Comparison of ENCODE assay signal across 27 cellular contexts in genomic region chr6:67768972-67769371, GRCh38.
DNase-seq lines count a peak whose midpoint lies in the region; ATAC-seq and TF ChIP-seq lines count a peak whose summit lies in the region.
"Had no signal": no experiment of that assay in that cellular context is flagged by ENCODE, and none has a peak within 500 bp of the region (broad histone marks: within the 10 kb centered on the region; RNA-seq: fewer than 3 reads in every experiment).

No MANE protein-coding gene starts in this region.

- no peaks in the 10 kb centered on the region for H4K20me1 ChIP-seq in SU-DHL-6 (ENCODE audit: low read depth, low read length)
- H4K20me1 ChIP-seq: BLaER1 had no signal

- intact Hi-C loops in left ventricle myocardium superior (cut with micrococcal nuclease) = no loop called here

- H3K27me3 ChIP-seq in SU-DHL-6 (ENCODE audit: low read length) = no peaks in the 10 kb centered on the region
- H3K27me3 ChIP-seq: BLaER1, brain microvascular endothelial cell, right atrium auricular region, testis, vagina had no signal

- no peaks in the 10 kb centered on the region for H3K79me2 ChIP-seq in SU-DHL-6 (ENCODE audit: insufficient read depth, low read length)
- H3K79me2 ChIP-seq: parathyroid adenoma had no signal

- ATAC-seq in GM19035 (IDR thresholded peaks at IDR 0.05; ENCODE audit: unreplicated experiment) (peak; percentile 63), HG02885 (IDR thresholded peaks at IDR 0.05; ENCODE audit: poor library complexity, unreplicated experiment) (peak; percentile 80), HG03342 (IDR thresholded peaks at IDR 0.05; ENCODE audit: unreplicated experiment) (peak; percentile 81), GM19023 (IDR thresholded peaks at IDR 0.05; ENCODE audit: unreplicated experiment) (no peak), left ventricle myocardium superior (no peak)
- ATAC-seq: activated T-cell treated with anti-CD3 and anti-CD28 coated beads, Interleukin-2, amount 50 U/mL, for 72 hours; stimulated activated naive B cell treated with anti-CD40 and anti-IgM and Interleukin-4, amounts not matched to agents 10 μg/mL and 1 μg/mL and 100 μg/mL, for 72 hours had no signal

- peak overlapping the region; percentile 10 for H2AFZ ChIP-seq in SU-DHL-6 (ENCODE audit: low read depth, low read length, severe bottlenecking)
- H2AFZ ChIP-seq: parathyroid adenoma, PC-9 had no signal

- 0 out of 2 replicates have a peak, but pooled peaks cover under 1% of the 10 kb centered on the region for H3F3A ChIP-seq in SU-DHL-6 (ENCODE audit: insufficient read depth)

- TF ChIP-seq CTCF in SU-DHL-6 (IDR thresholded peaks at IDR 0.05; ENCODE audit: insufficient read depth, low read length, poor library complexity, severe bottlenecking) = no peak

- no peaks in the 10 kb centered on the region for H3K9me3 ChIP-seq in SU-DHL-6 (ENCODE audit: insufficient read depth, low read length)
- H3K9me3 ChIP-seq: BLaER1, Caco-2, right atrium auricular region, testis, vagina had no signal

- H3K9me2 ChIP-seq in SU-DHL-6 (replicated peaks; ENCODE audit: insufficient read depth, low read length) = no peaks in the 10 kb centered on the region

- DNase-seq in left ventricle myocardium superior (no peak), NCI-H774 (lab: John Stamatoyannopoulos, UW) (no peak), D341Med (ENCODE audit: low spot score) (no peak)
- DNase-seq: activated CD4-positive, alpha-beta T cell treated with anti-CD3 and anti-CD28 coated beads, Interleukin-2, amount 10 ng/mL, durations not matched to agents 7 days and 5 days; activated naive CD4-positive, alpha-beta T cell treated with Interleukin-2 at 50 U/mL for 16 hours; activated T-cell treated with anti-CD3 and anti-CD28 coated beads, Interleukin-2, amount 50 U/mL, for 72 hours; brain microvascular endothelial cell; Caco-2; kidney glomerular epithelial cell; NCI-H1092 treated with DMSO at 0.1 percent for 48 hours; NCI-H1930; PC-9; Right ventricle myocardium superior; stimulated activated CD4-positive, alpha-beta T cell treated with anti-CD3 and anti-CD28 coated beads, Interleukin-4, amount 100 ng/mL, for 24 hours; stimulated activated naive B cell treated with anti-CD40 and anti-IgM and Interleukin-4, amounts not matched to agents 10 μg/mL and 1 μg/mL and 100 μg/mL, for 72 hours; T1000; testis had no signal

- no peak overlapping the region for H3K4me2 ChIP-seq in SU-DHL-6 (ENCODE audit: low read depth, low read length, poor library complexity, severe bottlenecking)
- H3K4me2 ChIP-seq: BLaER1, PC-9 had no signal

- H3K9ac ChIP-seq in SU-DHL-6 (ENCODE audit: low read length) = no peak overlapping the region
- H3K9ac ChIP-seq: BLaER1, parathyroid adenoma had no signal

- no peak overlapping the region for H3K27ac ChIP-seq in SU-DHL-6 (ENCODE audit: low read depth, low read length)
- H3K27ac ChIP-seq: BLaER1, brain microvascular endothelial cell, parathyroid adenoma, PC-9, right atrium auricular region, testis, vagina had no signal

- H3K4me3 ChIP-seq in SU-DHL-6 (ENCODE audit: insufficient read depth, low read length, poor library complexity, severe bottlenecking) = no peak overlapping the region
- H3K4me3 ChIP-seq: BLaER1, lung, PC-9, right atrium auricular region, testis, vagina had no signal

- H3K36me3 ChIP-seq in SU-DHL-6 (ENCODE audit: low read length) = no peaks in the 10 kb centered on the region
- H3K36me3 ChIP-seq: BLaER1, brain microvascular endothelial cell, right atrium auricular region, vagina had no signal

Comparison
In these comparisons a context has a peak if more than half of its experiments do, and no peak if none do; other contexts are left out.
1. ATAC-seq: peak in GM19035 (single experiment), HG02885 (single experiment) and HG03342 (single experiment); none in GM19023 (single experiment) and left ventricle myocardium superior (single experiment).